Comparison of ENCODE assay signal across 23 cellular contexts in the genomic region with DNA sequence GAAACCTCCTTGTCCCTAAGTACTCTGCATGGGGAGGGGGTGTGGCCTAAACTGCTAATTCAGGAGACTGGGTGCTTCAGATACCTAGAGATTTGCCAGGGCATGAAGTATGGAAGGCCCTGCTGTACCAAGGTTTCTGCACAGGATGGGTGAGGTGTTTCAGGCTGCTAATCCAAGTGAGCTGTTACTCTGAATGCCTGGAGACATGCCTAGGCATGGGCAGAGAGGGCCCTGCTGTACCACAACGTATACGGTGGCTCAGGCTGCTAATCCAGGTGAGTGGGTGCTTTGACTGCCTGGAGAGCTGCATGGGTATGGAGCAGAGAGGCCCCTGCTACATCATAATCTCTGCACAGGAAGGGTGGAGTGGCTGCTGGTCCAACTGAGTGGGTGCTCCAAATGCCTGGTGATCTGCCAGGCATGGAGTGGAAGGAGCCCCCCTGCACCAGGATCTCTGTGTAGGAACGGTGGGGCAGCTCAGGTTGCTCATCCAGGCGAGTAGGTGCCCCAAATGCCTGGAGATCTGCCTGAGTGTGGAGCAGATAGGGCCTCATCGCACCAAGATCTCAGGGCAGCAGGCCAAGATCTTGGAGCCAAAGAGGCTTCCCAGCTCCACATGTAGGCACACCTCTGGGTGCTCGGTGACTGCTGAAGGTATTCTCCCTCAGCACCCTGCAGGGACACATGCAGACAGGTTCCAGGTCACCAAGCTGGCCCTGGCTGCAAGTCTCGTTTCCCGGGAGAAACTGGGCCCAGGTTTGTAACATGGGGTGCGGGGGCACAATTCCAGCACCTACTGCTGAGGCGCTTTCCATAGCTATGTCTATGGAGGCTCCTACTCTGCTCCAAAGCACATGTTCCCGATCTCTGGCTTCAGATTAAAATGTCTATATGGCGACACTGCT.
"Had no signal": no experiment of that assay in that cellular context is flagged by ENCODE, and none has a peak within 500 bp of the region (broad histone marks: within the 10 kb centered on the region; RNA-seq: fewer than 3 reads in every experiment).

No MANE protein-coding gene starts in this region.

- H3K9me3 ChIP-seq: adrenal gland had no signal

- H3K27me3 ChIP-seq: adrenal gland had no signal

- ATAC-seq: activated T-helper 17 cell treated with anti-CD3 and anti-CD28 coated beads, Interleukin-2, amount 50 U/mL, for 72 hours; T-helper 17 cell; WTC11 had no signal

- DNase-seq: activated CD4-positive, alpha-beta memory T cell treated with anti-CD3 and anti-CD28 coated beads for 36 hours; activated CD4-positive, alpha-beta T cell treated with anti-CD3 and anti-CD28 coated beads, Interleukin-2, amount 10 ng/mL, durations not matched to agents 7 days and 5 days; activated CD4-positive, CD25-positive, alpha-beta regulatory T cell treated with anti-CD3 and anti-CD28 coated beads, Interleukin-2, amount 50 U/mL, for 72 hours; activated CD8-positive, alpha-beta memory T cell treated with anti-CD3 and anti-CD28 coated beads for 24 hours; activated gamma-delta T cell; activated naive CD4-positive, alpha-beta T cell treated with anti-CD3 and anti-CD28 coated beads, Interleukin-2, amount 10 ng/mL, durations not matched to agents 7 days and 5 days; activated naive CD8-positive, alpha-beta T cell treated with anti-CD3 and anti-CD28 coated beads, Interleukin-2, amount 10 ng/mL, durations not matched to agents 7 days and 5 days; activated T-cell treated with anti-CD3 and anti-CD28 coated beads for 4 hours; activated T-cell treated with anti-CD3 and anti-CD28 coated beads, Interleukin-2, amount 50 U/mL, for 48 hours; adrenal gland; anterior cingulate cortex; KG1; NCI-H1048; NCI-H146; NCI-H187 treated with DMSO at 0.1 percent for 48 hours; NCI-H2081 treated with DMSO at 0.1 percent for 48 hours; NCI-H446; NCI-H524; SIG-M5; T-helper 17 cell; T-helper 9 cell had no signal

- H3K27ac ChIP-seq: adrenal gland had no signal

- H3K36me3 ChIP-seq: adrenal gland had no signal

- H3K4me1 ChIP-seq: adrenal gland had no signal

- H3K4me3 ChIP-seq: adrenal gland had no signal
